ENCODE assay signal across 8 cellular contexts in the genomic region with DNA sequence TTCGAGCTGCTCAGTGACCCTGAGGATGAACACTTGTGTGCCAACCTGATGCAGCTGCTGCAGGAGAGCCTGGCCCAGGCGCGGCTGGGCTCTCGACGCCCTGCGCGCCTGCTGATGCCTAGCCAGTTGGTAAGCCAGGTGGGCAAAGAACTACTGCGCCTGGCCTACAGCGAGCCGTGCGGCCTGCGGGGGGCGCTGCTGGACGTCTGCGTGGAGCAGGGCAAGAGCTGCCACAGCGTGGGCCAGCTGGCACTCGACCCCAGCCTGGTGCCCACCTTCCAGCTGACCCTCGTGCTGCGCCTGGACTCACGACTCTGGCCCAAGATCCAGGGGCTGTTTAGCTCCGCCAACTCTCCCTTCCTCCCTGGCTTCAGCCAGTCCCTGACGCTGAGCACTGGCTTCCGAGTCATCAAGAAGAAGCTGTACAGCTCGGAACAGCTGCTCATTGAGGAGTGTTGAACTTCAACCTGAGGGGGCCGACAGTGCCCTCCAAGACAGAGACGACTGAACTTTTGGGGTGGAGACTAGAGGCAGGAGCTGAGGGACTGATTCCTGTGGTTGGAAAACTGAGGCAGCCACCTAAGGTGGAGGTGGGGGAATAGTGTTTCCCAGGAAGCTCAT. TPM values are rescaled to one million over a fixed set of nuclear protein-coding genes. Genes with fewer than 3 reads are reported as not detected.
DNase-seq lines count a peak whose midpoint lies in the region; ATAC-seq and TF ChIP-seq lines count a peak whose summit lies in the region.

No MANE protein-coding gene starts in this region.

- POLR2A ChIA-PET in T-cell (lab: Charles Lee), result interaction anchor here (0.6 to 3.6 kb wide), 12 partner anchors 9 to 820 kb away, joined by 3 to 18 read pairs (median 4); a partner anchor contains a TSS

- peaks cover 13 to 23% of the 10 kb centered on the region in 2 donors for H3K36me3 Mint-ChIP-seq in CD14-positive monocyte
- peaks cover 11% of the 10 kb centered on the region for H3K36me3 Mint-ChIP-seq in T-cell

- DNase-seq in CD14-positive monocyte (ENCODE audit: low spot score) (peak; percentile 56), T-cell (peak; percentile 35 to 79 (median 68)), astrocyte of the hippocampus (ENCODE audit: low read depth, low spot score) (peak; percentile 87), sciatic nerve (ENCODE audit: low spot score) (peak; percentile 89)

- intact Hi-C loops in CD14-positive monocyte (cut with micrococcal nuclease) (loop anchor here (2.0 to 5.0 kb wide), 5 partner anchors 22 to 62 kb away; a partner anchor contains a TSS), sciatic nerve (cut with DNase I) (loop anchor here (1.0 kb wide), 1 partner anchor 53 kb away; no protein-coding TSS in a partner anchor)

- peak overlapping the region; percentile 99 for H3K4me3 ChIP-seq in iPS-11a (ENCODE audit: low read depth, low read length)

- H3K27ac Mint-ChIP-seq in CD14-positive monocyte (peak overlapping the region in 6 of 7 donors; percentile 28 to 95 (median 78)), T-cell (peak overlapping the region; percentile 93)

- H3K9me3 Mint-ChIP-seq in CD14-positive monocyte (peaks cover 0 to 2% (median 0%) of the 10 kb centered on the region in 7 donors), T-cell (no peaks in the 10 kb centered on the region)

- peak; percentile 82 for TF ChIP-seq CTCF in CD14-positive monocyte (IDR thresholded peaks at IDR 0.05)

- H3K27me3 Mint-ChIP-seq in CD14-positive monocyte (ENCODE audit: low read depth in 3 of 3) (peaks cover 2 to 13% (median 12%) of the 10 kb centered on the region in 3 donors), T-cell (no peaks in the 10 kb centered on the region)

- H3K4me1 Mint-ChIP-seq in CD14-positive monocyte (peaks cover 33% of the 10 kb centered on the region), T-cell (peaks cover 47 to 59% (median 55%) of the 10 kb centered on the region in 3 donors)

- ATAC-seq in HG02642 (IDR thresholded peaks at IDR 0.05; ENCODE audit: poor library complexity, unreplicated experiment), result peak; percentile 2
- ATAC-seq in T-cell (replicated peaks in 1 of 4), result peak; percentile 23 to 36 (median 33)
- ATAC-seq in sciatic nerve, result peak; percentile 37
- no peak for ATAC-seq in HG03342 (IDR thresholded peaks at IDR 0.05; ENCODE audit: unreplicated experiment)
- ATAC-seq in HG03460 (IDR thresholded peaks at IDR 0.05; ENCODE audit: unreplicated experiment), result no peak

- CTCF ChIA-PET in T-cell (lab: Charles Lee), result interaction anchor here (0.5 to 3.8 kb wide), 23 partner anchors 14 to 226 kb away, joined by 3 to 26 read pairs (median 6); no protein-coding TSS in a partner anchor

- peak overlapping the region; percentile 98 for H3K4me3 Mint-ChIP-seq in CD14-positive monocyte
- H3K4me3 Mint-ChIP-seq in T-cell, result peak overlapping the region; percentile 92 to 99 (median 92)

RNA-seq across cellular contexts. Expression of a gene that starts 1.1 kb away (rescaled TPM):
- polyA plus RNA-seq in CD14-positive monocyte, result 10 to 100 TPM; 26.1 to 45.8 TPM
- total RNA-seq in T-cell (100 to 1,000 TPM in 2 of 5 donors, 10 to 100 TPM in 3; 39.9 to 326 (median 52.1) TPM), sciatic nerve (232 TPM)

RNA-seq across cellular contexts. Expression of a gene that starts 58.8 kb away (rescaled TPM):
- polyA plus RNA-seq in CD14-positive monocyte, result 10 to 100 TPM; 17.9 to 20.9 TPM
- total RNA-seq in T-cell, result 10 to 100 TPM; 15.7 to 24.1 (median 21.7) TPM
- 37.4 TPM for total RNA-seq in sciatic nerve

RNA-seq across cellular contexts. Expression of a gene that starts 59.0 kb away (rescaled TPM):
- 100 to 1,000 TPM; 148 to 167 TPM for polyA plus RNA-seq in CD14-positive monocyte
- total RNA-seq in T-cell, result 100 to 1,000 TPM in 3 of 5 donors, 10 to 100 TPM in 2; 97.9 to 119 (median 106) TPM
- total RNA-seq in sciatic nerve, result 76.1 TPM

Comparison
In these comparisons a context has a peak if more than half of its experiments do, and no peak if none do; other contexts are left out.
1. ATAC-seq: peak in HG02642 (single experiment), T-cell (4 of 4) and sciatic nerve (single experiment); none in HG03342 (single experiment) and HG03460 (single experiment).
2. Peak in every context shown above with its lines, with median percentiles within 50 percentile points of each other: DNase-seq.